Comparison of ENCODE assay signal across 19 cellular contexts in the genomic region with DNA sequence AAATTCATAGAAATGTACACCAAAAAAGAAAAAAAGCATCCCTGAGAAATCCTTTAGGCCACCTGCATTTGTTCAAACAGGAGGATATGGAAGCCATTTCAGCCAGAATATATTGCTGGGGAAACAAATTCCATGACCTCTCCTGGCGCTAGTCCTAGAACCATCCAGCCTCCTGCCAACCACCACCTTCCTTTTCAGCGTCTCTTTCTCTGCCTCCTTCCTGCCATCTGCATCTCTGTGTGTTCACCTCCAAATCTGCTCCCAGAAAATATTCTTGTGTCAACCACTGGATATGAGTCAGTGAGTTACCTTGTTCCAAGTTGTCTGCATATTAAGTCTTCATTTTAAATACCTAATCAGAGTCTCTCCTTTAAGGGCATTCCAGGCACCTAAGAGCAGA. TPM values are rescaled to one million over a fixed set of nuclear protein-coding genes. Genes with fewer than 3 reads are reported as not detected.
DNase-seq lines count a peak whose midpoint lies in the region; ATAC-seq lines count a peak whose summit lies in the region.
"Had no signal": no experiment of that assay in that cellular context is flagged by ENCODE, and none has a peak within 500 bp of the region (broad histone marks: within the 10 kb centered on the region; RNA-seq: fewer than 3 reads in every experiment).

No MANE protein-coding gene starts in this region.

- ATAC-seq in HG03097 (IDR thresholded peaks at IDR 0.05; ENCODE audit: low FRiP score, unreplicated experiment) = no peak
- ATAC-seq in GM18502 (IDR thresholded peaks at IDR 0.05; ENCODE audit: poor library complexity, unreplicated experiment) = no peak
- ATAC-seq: A549 had no signal

- DNase-seq in DMS 273 (lab: John Stamatoyannopoulos, UW; ENCODE audit: unreplicated experiment) = peak; percentile 7
- no peak for DNase-seq in DMS 273 treated with DMSO at 0.1 percent for 48 hours (lab: John Stamatoyannopoulos, UW)
- DNase-seq in HT1080 (ENCODE audit: low read depth) = peak; percentile 8
- peak; percentile 8 for DNase-seq in NCI-H69 (lab: John Stamatoyannopoulos, UW)
- DNase-seq in amygdala (lab: John Stamatoyannopoulos, UW) = no peak
- DNase-seq: ACHN; AML-193; BE2C; CD4-positive, alpha-beta T cell; CD8-positive, alpha-beta memory T cell; DMS153; DND-41; GOT3; H7; HCEC 1CT had no signal

RNA-seq across cellular contexts. Expression of a gene that starts 50.6 kb away (rescaled TPM):
- total RNA-seq in HT1080 (2014; rRNA removed; shearing (Covaris generic)) = not detected in 2 replicates
- not detected in 2 replicates for polyA plus RNA-seq in HT1080 (2015; cell fraction: cytosol; rRNA removed)
- not detected in 2 replicates for polyA plus RNA-seq in HT1080 (2015; cell fraction: nucleus; rRNA removed)
- total RNA-seq: CD4-positive, alpha-beta T cell; CD8-positive, alpha-beta memory T cell; H7 had no signal
- polyA plus RNA-seq: A549; CD14-positive monocyte; CD8-positive, alpha-beta memory T cell had no signal

Comparison
In these comparisons a context has a peak if more than half of its experiments do, and no peak if none do; other contexts are left out.
1. DNase-seq: peak in DMS 273 (single experiment), HT1080 (single experiment) and NCI-H69 (single experiment); none in DMS 273 treated with DMSO at 0.1 percent for 48 hours (single experiment) and amygdala (0 of 56).